In genomic region chr1:10431065-10431730, GRCh38 we compare ENCODE assay signal across 8 cellular contexts. TPM values are rescaled to one million over a fixed set of nuclear protein-coding genes. Genes with fewer than 3 reads are reported as not detected.
DNase-seq lines count a peak whose midpoint lies in the region; ATAC-seq and TF ChIP-seq lines count a peak whose summit lies in the region.

No MANE protein-coding gene starts in this region.

- H3F3A ChIP-seq in PC-9 (ENCODE audit: insufficient read depth, low read depth) = no peaks in the 10 kb centered on the region; the same call in 1 of the 2 replicates

- no peaks in the 10 kb centered on the region for H4K20me1 ChIP-seq in PC-9 (ENCODE audit: insufficient read depth)

- peaks cover 13% of the 10 kb centered on the region for H3K79me2 ChIP-seq in PC-9 (ENCODE audit: low read depth)

- H3K9me3 ChIP-seq in PC-9 (ENCODE audit: insufficient read depth, low read depth) = no peaks in the 10 kb centered on the region
- no peaks in the 10 kb centered on the region for H3K9me3 ChIP-seq in naive thymus-derived CD4-positive, alpha-beta T cell (ENCODE audit: control insufficient read depth in 2 of 3, low read length in 3 of 3)

- peaks cover 21% of the 10 kb centered on the region for H3K36me3 Mint-ChIP-seq in activated T-cell treated with anti-CD3 and anti-CD28 coated beads, Interleukin-2, amount 50 U/mL, for 24 hours (ENCODE audit: low read depth)
- H3K36me3 Mint-ChIP-seq in naive thymus-derived CD4-positive, alpha-beta T cell = no peaks in the 10 kb centered on the region

- CTCF ChIA-PET in PC-9 (lab: Charles Lee) = interaction anchor here (3.3 kb wide), 1 partner anchor 63 kb away, joined by 19 read pairs; no protein-coding TSS in a partner anchor
- CTCF ChIA-PET in naive thymus-derived CD4-positive, alpha-beta T cell (lab: Charles Lee) = interaction anchor here (0.9 to 4.1 kb wide), 6 partner anchors 35 to 555 kb away, joined by 3 to 41 read pairs (median 4); partner anchors contain the start of gene KIF1B

- H3K4me3 Mint-ChIP-seq in activated T-cell treated with anti-CD3 and anti-CD28 coated beads, Interleukin-2, amount 50 U/mL, for 24 hours = peak overlapping the region; percentile 92
- peak overlapping the region; percentile 82 to 98 (median 88) for H3K4me3 Mint-ChIP-seq in naive thymus-derived CD4-positive, alpha-beta T cell

- H3K4me1 ChIP-seq in PC-9 (replicated peaks; ENCODE audit: insufficient read depth) = peaks cover 10% of the 10 kb centered on the region
- peaks cover 3 to 8% of the 10 kb centered on the region in 2 donors for H3K4me1 ChIP-seq in naive thymus-derived CD4-positive, alpha-beta T cell (ENCODE audit: control insufficient read depth in 2 of 2, insufficient read depth in 2 of 2, low read length in 2 of 2)

- no peaks in the 10 kb centered on the region for H3K27me3 Mint-ChIP-seq in activated T-cell treated with anti-CD3 and anti-CD28 coated beads, Interleukin-2, amount 50 U/mL, for 24 hours
- peaks cover 0 to 2% (median 0%) of the 10 kb centered on the region in 5 donors for H3K27me3 Mint-ChIP-seq in naive thymus-derived CD4-positive, alpha-beta T cell

- peak overlapping the region; percentile 71 for H3K4me3 ChIP-seq in PC-9
- peak overlapping the region; percentile 97 for H3K4me3 ChIP-seq in naive thymus-derived CD4-positive, alpha-beta T cell (ENCODE audit: low read length)

- H3K9me2 ChIP-seq in PC-9 (ENCODE audit: insufficient read depth) = no peaks in the 10 kb centered on the region

- peak overlapping the region; percentile 98 for H3K27ac Mint-ChIP-seq in activated T-cell treated with anti-CD3 and anti-CD28 coated beads, Interleukin-2, amount 50 U/mL, for 24 hours
- H3K27ac Mint-ChIP-seq in naive thymus-derived CD4-positive, alpha-beta T cell = peak overlapping the region; percentile 66 to 96 (median 92)

- H3K4me1 Mint-ChIP-seq in activated T-cell treated with anti-CD3 and anti-CD28 coated beads, Interleukin-2, amount 50 U/mL, for 24 hours (ENCODE audit: low read depth) = peaks cover 34% of the 10 kb centered on the region
- H3K4me1 Mint-ChIP-seq in naive thymus-derived CD4-positive, alpha-beta T cell = peaks cover 0 to 26% (median 20%) of the 10 kb centered on the region in 7 donors

- intact Hi-C loops in PC-9 (cut with micrococcal nuclease; ENCODE audit: unreplicated experiment) = loop anchor here (2.0 kb wide), 1 partner anchor 44 kb away; the partner anchor contains the start of gene PEX14
- intact Hi-C loops in naive thymus-derived CD4-positive, alpha-beta T cell (cut with micrococcal nuclease) = loop anchor here in 1 of 2 donors (5.0 kb wide), 1 partner anchor 436 kb away; no protein-coding TSS in a partner anchor

- no peak for DNase-seq in activated T-cell treated with anti-CD3 and anti-CD28 coated beads, Interleukin-2, amount 50 U/mL, for 24 hours
- DNase-seq in activated T-cell treated with anti-CD3 and anti-CD28 coated beads for 4 hours (no peak), PC-9 (no peak), left lobe of liver (ENCODE audit: low spot score) (no peak), NCI-H446 treated with DMSO at 0.1 percent for 48 hours (lab: John Stamatoyannopoulos, UW) (no peak)
- DNase-seq in naive thymus-derived CD4-positive, alpha-beta T cell = peak in 2 of 9 donors; percentile 22 to 33

- H3K36me3 ChIP-seq in PC-9 (ENCODE audit: low read depth) = no peaks in the 10 kb centered on the region
- H3K36me3 ChIP-seq in naive thymus-derived CD4-positive, alpha-beta T cell (ENCODE audit: control insufficient read depth in 2 of 3, insufficient read depth in 3 of 3, low read length in 3 of 3) = no peaks in the 10 kb centered on the region

- no peak for ATAC-seq in naive thymus-derived CD4-positive, alpha-beta T cell
- ATAC-seq in GM19351 (IDR thresholded peaks at IDR 0.05; ENCODE audit: unreplicated experiment) = no peak
- ATAC-seq in left lobe of liver = no peak

- POLR2A ChIA-PET in PC-9 (lab: Charles Lee; ENCODE audit: unreplicated experiment) = no interaction called here
- POLR2A ChIA-PET in naive thymus-derived CD4-positive, alpha-beta T cell (lab: Charles Lee) = interaction anchor here (0.6 to 2.2 kb wide), 7 partner anchors 12 to 713 kb away, joined by 3 to 8 read pairs (median 3); partner anchors contain the start of gene PEX14

- H3K9me3 Mint-ChIP-seq in activated T-cell treated with anti-CD3 and anti-CD28 coated beads, Interleukin-2, amount 50 U/mL, for 24 hours = no peaks in the 10 kb centered on the region
- no peaks in the 10 kb centered on the region for H3K9me3 Mint-ChIP-seq in naive thymus-derived CD4-positive, alpha-beta T cell

- H3K27ac ChIP-seq in PC-9 (peak overlapping the region; percentile 26; the same call in 1 of the 2 replicates), cingulate gyrus (ENCODE audit: low read depth, low read length) (peak overlapping the region; percentile 75)
- H3K27ac ChIP-seq in naive thymus-derived CD4-positive, alpha-beta T cell (ENCODE audit: low read depth, low read length) = peak overlapping the region; percentile 88

- peak overlapping the region; percentile 86 for H3K4me2 ChIP-seq in PC-9

- H2AFZ ChIP-seq in PC-9 = peak overlapping the region; percentile 93

- no peaks in the 10 kb centered on the region for H3K27me3 ChIP-seq in PC-9 (ENCODE audit: insufficient read depth, low read depth)
- H3K27me3 ChIP-seq in naive thymus-derived CD4-positive, alpha-beta T cell (ENCODE audit: control insufficient read depth in 2 of 2, insufficient read depth in 2 of 2, low read length in 2 of 2) = no peaks in the 10 kb centered on the region

- no peak for TF ChIP-seq CTCF in PC-9 (conservative IDR thresholded peaks at IDR 0.05)

- TSS peak; percentile 49 for BruUV-seq in PC-9 (replicated peaks; lab: Mats Ljungman, UMichigan)

RNA-seq across cellular contexts. Expression of gene CENPS, which starts 1.0 kb away (rescaled TPM):
- total RNA-seq in PC-9 (2021) (28.5 and 35.9 TPM in 2 replicates), left lobe of liver (9.7 TPM)
- total RNA-seq in naive thymus-derived CD4-positive, alpha-beta T cell = 10 to 100 TPM in 2 of 5 experiments, 1 to 10 TPM in 3; 5.4 to 13.0 (median 9.8) TPM
- 10 to 100 TPM in 1 of 2 donors, 1 to 10 TPM in 1; 8.7 to 13.2 TPM for polyA plus RNA-seq in naive thymus-derived CD4-positive, alpha-beta T cell

RNA-seq across cellular contexts. Expression of gene CORT, which starts 18.6 kb away (rescaled TPM):
- total RNA-seq in PC-9 (2021) (1.4 and 1.6 TPM in 2 replicates), left lobe of liver (not detected)
- under 1 TPM in 2 of 5 experiments, not detected in 3; 0.27 to 0.90 TPM for total RNA-seq in naive thymus-derived CD4-positive, alpha-beta T cell
- not detected for polyA plus RNA-seq in naive thymus-derived CD4-positive, alpha-beta T cell

RNA-seq across cellular contexts. Expression of gene PGD, which starts 32.3 kb away (rescaled TPM):
- total RNA-seq in PC-9 (2021) (526 and 559 TPM in 2 replicates), left lobe of liver (51.2 TPM)
- total RNA-seq in naive thymus-derived CD4-positive, alpha-beta T cell = 100 to 1,000 TPM in 1 of 5 experiments, 10 to 100 TPM in 4; 42.0 to 110 (median 48.5) TPM
- 10 to 100 TPM; 45.8 to 47.0 TPM for polyA plus RNA-seq in naive thymus-derived CD4-positive, alpha-beta T cell

RNA-seq across cellular contexts. Expression of gene DFFA, which starts 41.1 kb away (rescaled TPM):
- total RNA-seq in PC-9 (2021) (35.2 and 36.8 TPM in 2 replicates), left lobe of liver (19.4 TPM)
- total RNA-seq in naive thymus-derived CD4-positive, alpha-beta T cell = 10 to 100 TPM; 13.5 to 36.0 (median 23.4) TPM
- 10 to 100 TPM; 16.5 to 36.7 TPM for polyA plus RNA-seq in naive thymus-derived CD4-positive, alpha-beta T cell

RNA-seq across cellular contexts. Expression of gene PEX14, which starts 43.6 kb away (rescaled TPM):
- 28.3 and 34.7 TPM in 2 replicates for total RNA-seq in PC-9 (2021)
- 10 to 100 TPM; 20.9 to 27.8 (median 22.0) TPM for total RNA-seq in naive thymus-derived CD4-positive, alpha-beta T cell
- polyA plus RNA-seq in naive thymus-derived CD4-positive, alpha-beta T cell = 1 to 10 TPM; 3.6 to 6.8 TPM
- total RNA-seq in left lobe of liver = 24.0 TPM

Comparison
In these comparisons a context has a peak if more than half of its experiments do, and no peak if none do; other contexts are left out.
1. H3K27ac ChIP-seq: peak in every context shown above with its lines; median percentile 88 in naive thymus-derived CD4-positive, alpha-beta T cell; 75 in cingulate gyrus; 26 in PC-9.